23 cellular contexts compared by ENCODE assay signal in the genomic region with DNA sequence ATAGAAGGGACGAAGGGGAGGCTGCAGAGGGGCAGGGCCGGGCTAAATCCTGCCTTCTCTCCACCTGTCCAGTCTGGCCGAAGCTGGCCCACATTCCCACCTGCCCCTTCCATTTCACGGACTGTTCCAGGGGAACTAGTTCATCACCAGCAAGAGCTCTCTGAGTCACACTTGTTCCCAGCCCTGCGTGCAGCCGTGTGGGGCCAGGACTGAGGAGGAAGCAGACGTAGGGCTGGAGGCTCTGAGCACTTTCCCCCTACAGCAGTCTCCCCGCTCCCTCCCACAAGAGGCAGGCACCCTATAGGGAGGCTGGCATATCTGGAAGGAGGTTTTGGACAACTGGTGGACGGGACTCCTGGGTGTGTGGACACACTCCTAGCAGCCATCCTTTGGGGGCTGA. TPM values are rescaled to one million over a fixed set of nuclear protein-coding genes. Genes with fewer than 3 reads are reported as not detected.
DNase-seq lines count a peak whose midpoint lies in the region; ATAC-seq and TF ChIP-seq lines count a peak whose summit lies in the region.
"Had no signal": no experiment of that assay in that cellular context is flagged by ENCODE, and none has a peak within 500 bp of the region (broad histone marks: within the 10 kb centered on the region; RNA-seq: fewer than 3 reads in every experiment).

No MANE protein-coding gene starts in this region.

- H3K4me3 ChIP-seq in right cardiac atrium (ENCODE audit: low read length) (no peak overlapping the region), left ventricle myocardium inferior (no peak overlapping the region)
- H3K4me3 ChIP-seq: coronary artery, K562, skin epidermis, uterus had no signal

- H3K27ac Mint-ChIP-seq in effector memory CD8-positive, alpha-beta T cell: no peak overlapping the region
- H3K27ac Mint-ChIP-seq: activated CD4-positive, alpha-beta T cell treated with anti-CD3 and anti-CD28 coated beads for 36 hours; activated naive CD8-positive, alpha-beta T cell treated with anti-CD3 and anti-CD28 coated beads, Interleukin-2, amount 10 ng/mL, durations not matched to agents 7 days and 5 days had no signal

- no peak overlapping the region for H3K27ac ChIP-seq in right cardiac atrium (ENCODE audit: low read length)
- H3K27ac ChIP-seq in left ventricle myocardium inferior (replicated peaks): no peak overlapping the region
- H3K27ac ChIP-seq: skin epidermis, uterus had no signal

- 74% methylated on average over 9 of the region's 9 CpGs for WGBS in right cardiac atrium

- H3K4me1 ChIP-seq in right cardiac atrium (ENCODE audit: control insufficient read depth, insufficient read depth, low read length) (peaks cover 2% of the 10 kb centered on the region), left ventricle myocardium inferior (peaks cover 17% of the 10 kb centered on the region)
- H3K4me1 ChIP-seq: uterus had no signal

- no peak for ATAC-seq in right cardiac atrium
- no peak for ATAC-seq in HG03097 (IDR thresholded peaks at IDR 0.05; ENCODE audit: low FRiP score, unreplicated experiment)
- ATAC-seq in effector memory CD8-positive, alpha-beta T cell (replicated peaks): no peak
- ATAC-seq: activated CD4-positive, alpha-beta T cell treated with anti-CD3 and anti-CD28 coated beads for 36 hours; stimulated activated naive CD8-positive, alpha-beta T cell treated with anti-CD3 and anti-CD28 coated beads, Interleukin-15, Interleukin-2, amounts not matched to agents 100 U/mL and 50 U/mL, for 24 hours had no signal

- no peak for TF ChIP-seq CTCF in left ventricle myocardium inferior (IDR thresholded peaks at IDR 0.05; ENCODE audit: borderline replicate concordance)

- no peak overlapping the region for H3K4me3 Mint-ChIP-seq in effector memory CD8-positive, alpha-beta T cell
- H3K4me3 Mint-ChIP-seq: activated CD4-positive, alpha-beta T cell treated with anti-CD3 and anti-CD28 coated beads for 36 hours; activated naive CD8-positive, alpha-beta T cell treated with anti-CD3 and anti-CD28 coated beads, Interleukin-2, amount 10 ng/mL, durations not matched to agents 7 days and 5 days had no signal

- H3K4me1 Mint-ChIP-seq in effector memory CD8-positive, alpha-beta T cell (ENCODE audit: low read depth in 2 of 2): peaks cover 0 to 7% of the 10 kb centered on the region in 2 donors
- H3K4me1 Mint-ChIP-seq: activated CD4-positive, alpha-beta T cell treated with anti-CD3 and anti-CD28 coated beads for 36 hours had no signal

- peaks cover 3% of the 10 kb centered on the region for H3K36me3 Mint-ChIP-seq in effector memory CD8-positive, alpha-beta T cell (ENCODE audit: insufficient read depth)
- H3K36me3 Mint-ChIP-seq: activated naive CD8-positive, alpha-beta T cell treated with anti-CD3 and anti-CD28 coated beads, Interleukin-2, amount 10 ng/mL, durations not matched to agents 7 days and 5 days had no signal

- no peaks in the 10 kb centered on the region for H3K27me3 Mint-ChIP-seq in effector memory CD8-positive, alpha-beta T cell
- H3K27me3 Mint-ChIP-seq: activated CD4-positive, alpha-beta T cell treated with anti-CD3 and anti-CD28 coated beads for 36 hours; activated naive CD8-positive, alpha-beta T cell treated with anti-CD3 and anti-CD28 coated beads, Interleukin-2, amount 10 ng/mL, durations not matched to agents 7 days and 5 days had no signal

- peak in 2 of 3 donors; percentile 2 to 14 for DNase-seq in right cardiac atrium
- DNase-seq in left ventricle myocardium inferior: no peak
- peak; percentile 45 for DNase-seq in UCSD-AML1 (lab: John Stamatoyannopoulos, UW; ENCODE audit: unreplicated experiment)
- peak; percentile 80 for DNase-seq in glomerular visceral epithelial cell (ENCODE audit: extremely low spot score)
- no peak for DNase-seq in NCI-H187 treated with DMSO at 0.1 percent for 48 hours (lab: John Stamatoyannopoulos, UW)
- no peak for DNase-seq in effector memory CD8-positive, alpha-beta T cell
- DNase-seq in NCI-H510A (lab: John Stamatoyannopoulos, UW): no peak
- DNase-seq: activated CD4-positive, alpha-beta T cell treated with anti-CD3 and anti-CD28 coated beads for 36 hours; activated naive CD8-positive, alpha-beta T cell treated with anti-CD3 and anti-CD28 coated beads, Interleukin-2, amount 10 ng/mL, durations not matched to agents 7 days and 5 days; activated T-cell treated with anti-CD3 and anti-CD28 coated beads, Interleukin-2, amount 50 U/mL, for 1 hour; COR-L47; NCI-H1694 treated with DMSO at 0.1 percent for 48 hours; nucleus accumbens; stimulated activated naive CD8-positive, alpha-beta T cell treated with anti-CD3 and anti-CD28 coated beads, Interleukin-15, Interleukin-2, amounts not matched to agents 100 U/mL and 50 U/mL, for 24 hours; T-helper 2 cell; uterus had no signal

- H3K27me3 ChIP-seq in right cardiac atrium (ENCODE audit: control insufficient read depth, insufficient read depth): no peaks in the 10 kb centered on the region
- no peaks in the 10 kb centered on the region for H3K27me3 ChIP-seq in left ventricle myocardium inferior (ENCODE audit: low read depth)
- H3K27me3 ChIP-seq: uterus had no signal

- intact Hi-C loops in right cardiac atrium (cut with DNase I) (no loop called here), left ventricle myocardium inferior (cut with micrococcal nuclease) (no loop called here)

- no peaks in the 10 kb centered on the region for H3K9me3 Mint-ChIP-seq in effector memory CD8-positive, alpha-beta T cell
- H3K9me3 Mint-ChIP-seq: activated naive CD8-positive, alpha-beta T cell treated with anti-CD3 and anti-CD28 coated beads, Interleukin-2, amount 10 ng/mL, durations not matched to agents 7 days and 5 days had no signal

- H3K36me3 ChIP-seq in left ventricle myocardium inferior: peaks cover 20% of the 10 kb centered on the region
- H3K36me3 ChIP-seq: uterus had no signal

- H3K9me3 ChIP-seq in right cardiac atrium (ENCODE audit: control insufficient read depth, low read length) (no peaks in the 10 kb centered on the region), left ventricle myocardium inferior (replicated peaks) (no peaks in the 10 kb centered on the region)
- H3K9me3 ChIP-seq: uterus had no signal

RNA-seq across cellular contexts. Expression of a gene that starts 3.0 kb away (rescaled TPM):
- total RNA-seq in right cardiac atrium (1 to 10 TPM; 3.4 to 5.7 (median 5.0) TPM), left ventricle myocardium inferior (5.0 TPM)
- polyA plus RNA-seq in right cardiac atrium: 5.0 TPM

RNA-seq across cellular contexts. Expression of a gene that starts 7.4 kb away (rescaled TPM):
- total RNA-seq in right cardiac atrium (10 to 100 TPM; 12.7 to 48.6 (median 41.4) TPM), left ventricle myocardium inferior (32.7 TPM)
- polyA plus RNA-seq in right cardiac atrium: 152 TPM
- total RNA-seq: A673, fibroblast of lung had no signal

RNA-seq across cellular contexts. Expression of a gene that starts 32.8 kb away (rescaled TPM):
- total RNA-seq in right cardiac atrium (1 to 10 TPM in 1 of 4 donors, under 1 TPM in 3; 0.21 to 1.8 (median 0.53) TPM), left ventricle myocardium inferior (0.55 TPM)
- 0.43 TPM for polyA plus RNA-seq in right cardiac atrium
- total RNA-seq: A673; activated CD4-positive, alpha-beta T cell treated with anti-CD3 and anti-CD28 coated beads for 36 hours; activated naive CD8-positive, alpha-beta T cell treated with anti-CD3 and anti-CD28 coated beads, Interleukin-2, amount 10 ng/mL, durations not matched to agents 7 days and 5 days had no signal
- polyA plus RNA-seq: K562 had no signal

RNA-seq across cellular contexts. Expression of a gene that starts 50.0 kb away (rescaled TPM):
- total RNA-seq in right cardiac atrium: not detected
- polyA plus RNA-seq in right cardiac atrium: 0.18 TPM
- total RNA-seq in left ventricle myocardium inferior: not detected
- total RNA-seq: A673; activated CD4-positive, alpha-beta T cell treated with anti-CD3 and anti-CD28 coated beads for 36 hours; activated naive CD8-positive, alpha-beta T cell treated with anti-CD3 and anti-CD28 coated beads, Interleukin-2, amount 10 ng/mL, durations not matched to agents 7 days and 5 days; fibroblast of lung; mesenteric fat pad had no signal
- polyA plus RNA-seq: fibroblast of lung, K562 had no signal

RNA-seq across cellular contexts. Expression of a gene that starts 56.7 kb away (rescaled TPM):
- 10 to 100 TPM; 16.4 to 18.2 (median 17.5) TPM for total RNA-seq in right cardiac atrium
- 4.5 TPM for polyA plus RNA-seq in right cardiac atrium
- total RNA-seq in left ventricle myocardium inferior: 17.7 TPM

Comparison
In these comparisons a context has a peak if more than half of its experiments do, and no peak if none do; other contexts are left out.
1. DNase-seq: peak in right cardiac atrium (2 of 3), UCSD-AML1 (single experiment) and glomerular visceral epithelial cell (single experiment); none in left ventricle myocardium inferior (single experiment), NCI-H187 treated with DMSO at 0.1 percent for 48 hours (single experiment), effector memory CD8-positive, alpha-beta T cell (0 of 3) and NCI-H510A (single experiment).